In the genomic region with DNA sequence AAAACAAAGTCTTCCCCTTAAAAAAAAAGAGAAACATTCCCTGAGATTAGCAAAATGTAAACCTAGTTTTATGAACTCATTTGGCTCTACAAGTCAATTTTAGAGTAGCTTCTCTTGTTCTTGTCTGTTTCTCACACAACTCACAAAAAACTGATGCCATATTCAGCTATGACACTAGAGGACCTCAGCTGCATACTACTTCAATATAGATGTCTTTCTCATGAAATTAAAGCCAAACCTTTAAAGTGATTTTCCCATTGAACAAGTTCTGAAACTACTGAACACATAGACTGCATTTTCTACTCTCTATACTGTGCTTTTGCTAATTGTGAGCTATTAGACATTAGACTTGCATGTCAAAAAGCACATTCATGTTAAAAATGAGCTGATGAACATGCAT, we compare ENCODE assay signal across 8 cellular contexts. TPM values are rescaled to one million over a fixed set of nuclear protein-coding genes. Genes with fewer than 3 reads are reported as not detected.
DNase-seq lines count a peak whose midpoint lies in the region; ATAC-seq, FAIRE-seq and TF ChIP-seq lines count a peak whose summit lies in the region.

No MANE protein-coding gene starts in this region.

- H3K36me3 Mint-ChIP-seq in T-cell, result peaks cover 3% of the 10 kb centered on the region
- H3K36me3 Mint-ChIP-seq in activated CD4-positive, alpha-beta memory T cell treated with anti-CD3 and anti-CD28 coated beads for 36 hours, result no peaks in the 10 kb centered on the region

- TF ChIP-seq EP300 in HepG2 (IDR thresholded peaks at IDR 0.05; ENCODE audit: low read depth in 2 of 2, low read length in 2 of 2) (no peak), HepG2 (CRISPR knock-in tag; IDR thresholded peaks at IDR 0.05; ENCODE audit: borderline replicate concordance) (no peak)

- H3K27me3 ChIP-seq in HepG2 (ENCODE audit: control insufficient read depth in 1 of 2, insufficient read depth in 2 of 2, low read length in 2 of 2) (no peaks in the 10 kb centered on the region), thyroid gland (no peaks in the 10 kb centered on the region)

- BruUV-seq in HepG2 (replicated peaks; lab: Mats Ljungman, UMichigan), result no TSS peak

- peaks cover 72% of the 10 kb centered on the region for H3K79me2 ChIP-seq in HepG2 (ENCODE audit: insufficient read depth, low read length)

- no peak for TF ChIP-seq POLR2A in HepG2 (IDR thresholded peaks at IDR 0.05; ENCODE audit: insufficient read depth in 1 of 2, low read depth in 2 of 2, low read length in 2 of 2)
- no peak for TF ChIP-seq POLR2A in thyroid gland (IDR thresholded peaks at IDR 0.05)

- TF ChIP-seq RAD21 in HepG2 (CRISPR knock-in tag; IDR thresholded peaks at IDR 0.05), result peak; percentile 63; the same call in 1 of the 2 replicates

- no peak overlapping the region for H3K9ac ChIP-seq in HepG2 (ENCODE audit: insufficient read depth, low read depth, low read length)

- in situ Hi-C loops in KBM-7 (cut with MboI; ENCODE audit: low pct_unique_long_range_greater_than_20kb, low sequenced_read_pairs) (no loop called here), HepG2 (cut with HindIII; ENCODE audit: extremely low pct_ligation_motif_present, low pct_unique_long_range_greater_than_20kb) (loop anchor here (5.0 kb wide), 1 partner anchor 236 kb away; no protein-coding TSS in a partner anchor)

- H3K4me3 ChIP-seq in WI38 (ENCODE audit: low read depth, low read length) (no peak overlapping the region), HepG2 (replicated peaks in 1 of 3; ENCODE audit: insufficient read depth in 1 of 3, low read depth in 2 of 3, low read length in 3 of 3) (no peak overlapping the region), thyroid gland (replicated peaks in 1 of 3) (no peak overlapping the region)

- peaks cover 94% of the 10 kb centered on the region for H3K4me1 ChIP-seq in HepG2 (ENCODE audit: insufficient read depth, low read length)
- peaks cover 0 to 4% of the 10 kb centered on the region in 2 donors for H3K4me1 ChIP-seq in thyroid gland

- H4K20me1 ChIP-seq in HepG2 (ENCODE audit: insufficient read depth, low read length), result no peaks in the 10 kb centered on the region

- peaks cover 0 to 6% (median 3%) of the 10 kb centered on the region in 3 donors for H3K4me1 Mint-ChIP-seq in T-cell
- peaks cover 3% of the 10 kb centered on the region for H3K4me1 Mint-ChIP-seq in activated CD4-positive, alpha-beta memory T cell treated with anti-CD3 and anti-CD28 coated beads for 36 hours (ENCODE audit: low read depth)

- peak; percentile 60 for FAIRE-seq in HepG2 (lab: Jason Lieb, UNC)

- ATAC-seq in GM18909 (IDR thresholded peaks at IDR 0.05; ENCODE audit: poor library complexity, unreplicated experiment) (peak; percentile 67), HepG2 (peak; percentile 73; the same call in 2 of the 3 replicates), T-cell (replicated peaks in 1 of 4) (no peak)

- H3K4me2 ChIP-seq in HepG2 (ENCODE audit: low read depth, low read length), result no peak overlapping the region

- POLR2A ChIA-PET in HepG2 (lab: Yijun Ruan, JAX) (interaction anchor here (1.0 to 3.3 kb wide), 6 partner anchors 21 to 632 kb away, joined by 3 to 20 read pairs (median 4); a partner anchor contains a TSS), T-cell (lab: Charles Lee) (no interaction called here)
- POLR2A ChIA-PET in activated CD4-positive, alpha-beta memory T cell treated with anti-CD3 and anti-CD28 coated beads for 36 hours (lab: Charles Lee), result no interaction called here

- H3K9me3 ChIP-seq in HepG2 (ENCODE audit: low read length) (no peaks in the 10 kb centered on the region), thyroid gland (no peaks in the 10 kb centered on the region)

- peak; percentile 30; the same call in 1 of the 2 replicates for TF ChIP-seq CTCF in WI38 (IDR thresholded peaks at IDR 0.05; ENCODE audit: low read depth, low read length)
- peak; percentile 81 for TF ChIP-seq CTCF in HepG2 (CRISPR knock-in tag; IDR thresholded peaks at IDR 0.05)
- TF ChIP-seq CTCF in thyroid gland (IDR thresholded peaks at IDR 0.05), result peak in 3 of 6 experiments; percentile 40 to 47 (median 40)

- no peaks in the 10 kb centered on the region for H3K9me3 Mint-ChIP-seq in T-cell
- no peaks in the 10 kb centered on the region for H3K9me3 Mint-ChIP-seq in activated CD4-positive, alpha-beta memory T cell treated with anti-CD3 and anti-CD28 coated beads for 36 hours

- H3K36me3 ChIP-seq in HepG2 (replicated peaks in 1 of 2; ENCODE audit: control insufficient read depth in 1 of 2, insufficient read depth in 2 of 2, low read length in 2 of 2), result no peaks in the 10 kb centered on the region; a peak in 1 of 5 replicates
- no peaks in the 10 kb centered on the region for H3K36me3 ChIP-seq in thyroid gland

- CTCF ChIA-PET in HepG2 (lab: Yijun Ruan, JAX; ENCODE audit: low intra/inter-chr PET ratio, low total read pairs), result interaction anchor here (0.9 to 2.3 kb wide), 4 partner anchors 27 to 236 kb away, joined by 5 to 16 read pairs (median 5); a partner anchor contains a TSS
- CTCF ChIA-PET in T-cell (lab: Charles Lee), result interaction anchor here in 1 of 2 donors (0.6 to 1.4 kb wide), 6 partner anchors 18 to 1471 kb away, joined by 3 read pairs; no protein-coding TSS in a partner anchor
- CTCF ChIA-PET in activated CD4-positive, alpha-beta memory T cell treated with anti-CD3 and anti-CD28 coated beads for 36 hours (lab: Charles Lee), result interaction anchor here (0.6 to 2.8 kb wide), 8 partner anchors 8 to 917 kb away, joined by 3 to 12 read pairs (median 3); no protein-coding TSS in a partner anchor

- H2AFZ ChIP-seq in HepG2 (ENCODE audit: low read length), result no peak overlapping the region

- H3K27me3 Mint-ChIP-seq in T-cell, result no peaks in the 10 kb centered on the region
- no peaks in the 10 kb centered on the region for H3K27me3 Mint-ChIP-seq in activated CD4-positive, alpha-beta memory T cell treated with anti-CD3 and anti-CD28 coated beads for 36 hours

- no peak overlapping the region for H3K4me3 Mint-ChIP-seq in T-cell
- no peak overlapping the region for H3K4me3 Mint-ChIP-seq in activated CD4-positive, alpha-beta memory T cell treated with anti-CD3 and anti-CD28 coated beads for 36 hours

- H3K27ac ChIP-seq in HepG2 (ENCODE audit: extremely low read length, insufficient read depth, low read length) (peak overlapping the region; percentile 94), thyroid gland (no peak overlapping the region)

- intact Hi-C loops in HepG2 (cut with micrococcal nuclease; ENCODE audit: unreplicated experiment), result loop anchor here (1.0 to 10.0 kb wide), 8 partner anchors 51 to 631 kb away; a partner anchor contains a TSS
- intact Hi-C loops in activated CD4-positive, alpha-beta memory T cell treated with anti-CD3 and anti-CD28 coated beads for 36 hours (cut with micrococcal nuclease), result loop anchor here (1.0 kb wide), 1 partner anchor 236 kb away; no protein-coding TSS in a partner anchor
- intact Hi-C loops in thyroid gland (cut with DNase I), result no loop called here

- H3K27ac Mint-ChIP-seq in T-cell, result no peak overlapping the region
- H3K27ac Mint-ChIP-seq in activated CD4-positive, alpha-beta memory T cell treated with anti-CD3 and anti-CD28 coated beads for 36 hours, result no peak overlapping the region

- DNase-seq in COLO829 (ENCODE audit: low spot score) (peak; percentile 52), KBM-7 (peak; percentile 60), HepG2 (ENCODE audit: low spot score) (peak; percentile 73), T-cell (no peak), thyroid gland (no peak)
- no peak for DNase-seq in activated CD4-positive, alpha-beta memory T cell treated with anti-CD3 and anti-CD28 coated beads for 36 hours

RNA-seq across cellular contexts. Expression of a gene that starts 49.8 kb away (rescaled TPM):
- total RNA-seq in HepG2 (2016; rRNA removed; fragmentation: Illumina TruSeq; extraction: Trizol) (44.3 and 51.0 TPM in 2 replicates), T-cell (10 to 100 TPM; 43.5 to 49.9 (median 48.1) TPM), thyroid gland (10 to 100 TPM; 49.2 to 70.6 (median 58.7) TPM)
- total RNA-seq in HepG2 (2016; cell fraction: cytosol; rRNA removed; fragmentation: Illumina TruSeq; extraction: Trizol; ENCODE audit: low read depth), result 51.6 and 59.0 TPM in 2 replicates
- total RNA-seq in HepG2 (2016; cell fraction: insoluble cytoplasmic fraction; rRNA removed; fragmentation: Illumina TruSeq; extraction: Trizol), result 38.7 and 48.0 TPM in 2 replicates
- 31.2 and 40.8 TPM in 2 replicates for total RNA-seq in HepG2 (2016; cell fraction: membrane; rRNA removed; fragmentation: Illumina TruSeq; extraction: Trizol)
- 170 and 177 TPM in 2 replicates for total RNA-seq in HepG2 (2016; cell fraction: nucleus; rRNA removed; fragmentation: Illumina TruSeq; extraction: Trizol)
- polyA plus RNA-seq in HepG2 (2011; rRNA removed), result 55.7 and 62.4 TPM in 2 replicates
- polyA plus RNA-seq in HepG2 (2011; cell fraction: cytosol; rRNA removed), result 20.1 and 25.7 TPM in 2 replicates
- 121 and 149 TPM in 2 replicates for polyA plus RNA-seq in HepG2 (2011; cell fraction: nucleus; rRNA removed)
- 24.7 and 32.0 TPM in 2 replicates for polyA plus RNA-seq in HepG2 (2012)
- 1.9 and 2.8 TPM in 2 replicates for polyA plus RNA-seq in HepG2 (2016; cell fraction: cytosol; fragmentation: Illumina TruSeq; extraction: Trizol; ENCODE audit: low read depth)
- 27.6 and 28.6 TPM in 2 replicates for polyA plus RNA-seq in HepG2 (2016; cell fraction: insoluble cytoplasmic fraction; fragmentation: Illumina TruSeq; extraction: Trizol; ENCODE audit: low read depth)
- 6.4 and 6.6 TPM in 2 replicates for polyA plus RNA-seq in HepG2 (2016; cell fraction: membrane; fragmentation: Illumina TruSeq; extraction: Trizol; ENCODE audit: low read depth)
- polyA plus RNA-seq in HepG2 (2016; cell fraction: nucleus; fragmentation: Illumina TruSeq; extraction: Trizol; ENCODE audit: insufficient read depth, low read depth), result 52.1 and 53.0 TPM in 2 replicates
- polyA minus RNA-seq in HepG2 (2011; rRNA and poly(A)+ RNA removed; ENCODE audit: low replicate concordance), result 16.3 and 149 TPM in 2 replicates
- 25.6 and 32.7 TPM in 2 replicates for polyA minus RNA-seq in HepG2 (2011; cell fraction: cytosol; rRNA and poly(A)+ RNA removed)
- polyA minus RNA-seq in HepG2 (2011; cell fraction: nucleus; rRNA and poly(A)+ RNA removed), result 587 and 688 TPM in 2 replicates
- 10 to 100 TPM; 20.2 to 22.0 TPM for total RNA-seq in activated CD4-positive, alpha-beta memory T cell treated with anti-CD3 and anti-CD28 coated beads for 36 hours

RNA-seq across cellular contexts. Expression of a gene that starts 50.1 kb away (rescaled TPM):
- total RNA-seq in HepG2 (2016; rRNA removed; fragmentation: Illumina TruSeq; extraction: Trizol) (82.9 and 116 TPM in 2 replicates), T-cell (10 to 100 TPM; 40.9 to 62.1 (median 45.5) TPM), thyroid gland (10 to 100 TPM; 26.5 to 33.0 (median 30.0) TPM)
- total RNA-seq in HepG2 (2016; cell fraction: cytosol; rRNA removed; fragmentation: Illumina TruSeq; extraction: Trizol; ENCODE audit: low read depth), result 30.5 and 34.0 TPM in 2 replicates
- total RNA-seq in HepG2 (2016; cell fraction: insoluble cytoplasmic fraction; rRNA removed; fragmentation: Illumina TruSeq; extraction: Trizol), result 83.6 and 117 TPM in 2 replicates
- 39.0 and 40.1 TPM in 2 replicates for total RNA-seq in HepG2 (2016; cell fraction: membrane; rRNA removed; fragmentation: Illumina TruSeq; extraction: Trizol)
- 44.3 and 52.5 TPM in 2 replicates for total RNA-seq in HepG2 (2016; cell fraction: nucleus; rRNA removed; fragmentation: Illumina TruSeq; extraction: Trizol)
- 19.6 and 28.6 TPM in 2 replicates for polyA plus RNA-seq in HepG2 (2011; rRNA removed)
- 10.4 and 14.9 TPM in 2 replicates for polyA plus RNA-seq in HepG2 (2011; cell fraction: cytosol; rRNA removed)
- 14.5 and 20.1 TPM in 2 replicates for polyA plus RNA-seq in HepG2 (2011; cell fraction: nucleus; rRNA removed)
- 51.2 and 79.1 TPM in 2 replicates for polyA plus RNA-seq in HepG2 (2012)
- 20.3 and 22.2 TPM in 2 replicates for polyA plus RNA-seq in HepG2 (2016; cell fraction: cytosol; fragmentation: Illumina TruSeq; extraction: Trizol; ENCODE audit: low read depth)
- 110 and 116 TPM in 2 replicates for polyA plus RNA-seq in HepG2 (2016; cell fraction: insoluble cytoplasmic fraction; fragmentation: Illumina TruSeq; extraction: Trizol; ENCODE audit: low read depth)
- polyA plus RNA-seq in HepG2 (2016; cell fraction: membrane; fragmentation: Illumina TruSeq; extraction: Trizol; ENCODE audit: low read depth), result 23.9 and 29.0 TPM in 2 replicates
- polyA plus RNA-seq in HepG2 (2016; cell fraction: nucleus; fragmentation: Illumina TruSeq; extraction: Trizol; ENCODE audit: insufficient read depth, low read depth), result 92.7 and 105 TPM in 2 replicates
- polyA minus RNA-seq in HepG2 (2011; rRNA and poly(A)+ RNA removed; ENCODE audit: low replicate concordance), result 2.7 and 3.9 TPM in 2 replicates
- 10.7 and 11.9 TPM in 2 replicates for polyA minus RNA-seq in HepG2 (2011; cell fraction: cytosol; rRNA and poly(A)+ RNA removed)
- polyA minus RNA-seq in HepG2 (2011; cell fraction: nucleus; rRNA and poly(A)+ RNA removed), result 20.3 and 25.0 TPM in 2 replicates
- 10 to 100 TPM; 59.2 to 60.1 TPM for total RNA-seq in activated CD4-positive, alpha-beta memory T cell treated with anti-CD3 and anti-CD28 coated beads for 36 hours

Comparison
In these comparisons a context has a peak if more than half of its experiments do, and no peak if none do; other contexts are left out.
1. DNase-seq: peak in COLO829 (single experiment), KBM-7 (single experiment) and HepG2 (single experiment); none in T-cell (0 of 34), activated CD4-positive, alpha-beta memory T cell treated with anti-CD3 and anti-CD28 coated beads for 36 hours (single experiment) and thyroid gland (0 of 2).
2. ATAC-seq: peak in GM18909 (single experiment) and HepG2 (single experiment); none in T-cell (0 of 4).